7 cellular contexts compared by ENCODE assay signal in genomic region chr6:37696220-37696840, GRCh38. TPM values are rescaled to one million over a fixed set of nuclear protein-coding genes. Genes with fewer than 3 reads are reported as not detected.
A peak's percentile ranks its signal among the peaks of the same experiment; 100 is the strongest.
DNase-seq lines count a peak whose midpoint lies in the region; ATAC-seq, FAIRE-seq and TF ChIP-seq lines count a peak whose summit lies in the region.

No MANE protein-coding gene starts in this region.

- TF ChIP-seq POLR2A in breast epithelium (IDR thresholded peaks at IDR 0.05) (no peak), HepG2 (IDR thresholded peaks at IDR 0.05; ENCODE audit: insufficient read depth in 1 of 2, low read depth in 2 of 2, low read length in 2 of 2) (no peak), stomach (IDR thresholded peaks at IDR 0.05) (no peak)

- H3K4me2 ChIP-seq in SK-N-SH (peak overlapping the region; percentile 98), HepG2 (ENCODE audit: low read depth, low read length) (peak overlapping the region; percentile 89)

- no peaks in the 10 kb centered on the region for H3K27me3 ChIP-seq in SK-N-SH (ENCODE audit: insufficient read depth)
- peaks cover 5 to 36% of the 10 kb centered on the region in 2 donors for H3K27me3 ChIP-seq in breast epithelium
- peaks cover 35 to 87% of the 10 kb centered on the region in 2 experiments for H3K27me3 ChIP-seq in HepG2 (ENCODE audit: control insufficient read depth in 1 of 2, insufficient read depth in 2 of 2, low read length in 2 of 2)
- H3K27me3 ChIP-seq in stomach, result peaks cover 0 to 84% (median 53%) of the 10 kb centered on the region in 3 donors

- 22% methylated on average over 24 of the region's 54 CpGs for WGBS in SK-N-SH (ENCODE audit: low lambda C conversion rate)
- WGBS in HepG2 (ENCODE audit: low lambda C conversion rate), result 24% methylated on average over 16 of the region's 54 CpGs
- WGBS in stomach, 5 donors, result 1% methylated on average over 25 to 54 of the region's 54 CpGs

- no peaks in the 10 kb centered on the region for H3F3A ChIP-seq in SK-N-SH (replicated peaks; ENCODE audit: insufficient read depth)

- H3K27ac ChIP-seq in SK-N-SH (ENCODE audit: low read depth in 2 of 2, low read length in 1 of 2), result no peak overlapping the region
- H3K27ac ChIP-seq in breast epithelium, result peak overlapping the region in 1 of 2 donors; percentile 64
- no peak overlapping the region for H3K27ac ChIP-seq in HepG2 (ENCODE audit: extremely low read length, insufficient read depth, low read length)
- H3K27ac ChIP-seq in stomach, result peak overlapping the region in 2 of 5 donors; percentile 80 to 83

- H3K9me2 ChIP-seq in SK-N-SH, result no peaks in the 10 kb centered on the region

- TF ChIP-seq CTCF in SK-N-SH (IDR thresholded peaks at IDR 0.05) (0 out of 2 replicates have a peak, but pooled peaks have one; percentile 29), breast epithelium (IDR thresholded peaks at IDR 0.05) (no peak), HepG2 (CRISPR knock-in tag; IDR thresholded peaks at IDR 0.05) (no peak), stomach (IDR thresholded peaks at IDR 0.05) (no peak)

- DNase-seq in GM19239 (ENCODE audit: insufficient read length, low spot score) (peak; percentile 38), SK-N-SH (peak; percentile 66), breast epithelium (ENCODE audit: low spot score in 2 of 2) (no peak), HepG2 (ENCODE audit: low spot score) (no peak), stomach (peak; percentile 31), OCI-M1 (lab: John Stamatoyannopoulos, UW) (no peak)

- POLR2A ChIA-PET in SK-N-SH (lab: Yijun Ruan, JAX) (interaction anchor here (0.6 kb wide), 1 partner anchor 298 kb away, joined by 3 read pairs; no protein-coding TSS in a partner anchor), HepG2 (lab: Yijun Ruan, JAX) (no interaction called here)

- no peak for TF ChIP-seq EP300 in SK-N-SH (IDR thresholded peaks at IDR 0.05; ENCODE audit: borderline replicate concordance in 1 of 2, low read depth in 1 of 2, low read length in 1 of 2)
- no peak for TF ChIP-seq EP300 in HepG2 (IDR thresholded peaks at IDR 0.05; ENCODE audit: low read depth in 2 of 2, low read length in 2 of 2)
- TF ChIP-seq EP300 in HepG2 (CRISPR knock-in tag; IDR thresholded peaks at IDR 0.05; ENCODE audit: borderline replicate concordance), result no peak
- TF ChIP-seq EP300 in stomach (IDR thresholded peaks at IDR 0.05), result no peak

- intact Hi-C loops in breast epithelium (cut with DNase I; ENCODE audit: low total_unique reads) (no loop called here), HepG2 (cut with micrococcal nuclease; ENCODE audit: unreplicated experiment) (loop anchor here (10.0 kb wide), 1 partner anchor 318 kb away; no protein-coding TSS in a partner anchor), stomach (cut with DNase I; ENCODE audit: low total_unique reads) (loop anchor here (10.0 kb wide), 2 partner anchors 212 to 372 kb away; no protein-coding TSS in a partner anchor)

- H4K20me1 ChIP-seq in SK-N-SH (ENCODE audit: insufficient read depth), result peaks cover 21% of the 10 kb centered on the region
- H4K20me1 ChIP-seq in HepG2 (ENCODE audit: insufficient read depth, low read length), result peaks cover 9% of the 10 kb centered on the region; the same call in 1 of the 2 replicates

- H3K36me3 ChIP-seq in SK-N-SH (replicated peaks in 1 of 2; ENCODE audit: control insufficient read depth in 1 of 2, insufficient read depth in 2 of 2, low read length in 1 of 2) (no peaks in the 10 kb centered on the region), breast epithelium (no peaks in the 10 kb centered on the region), HepG2 (replicated peaks in 1 of 2; ENCODE audit: control insufficient read depth in 1 of 2, insufficient read depth in 2 of 2, low read length in 2 of 2) (no peaks in the 10 kb centered on the region), stomach (no peaks in the 10 kb centered on the region)

- TF ChIP-seq RAD21 in SK-N-SH (IDR thresholded peaks at IDR 0.05; ENCODE audit: low read length) (no peak), HepG2 (CRISPR knock-in tag; IDR thresholded peaks at IDR 0.05) (no peak)

- no peak for ATAC-seq in HepG2
- no peak for ATAC-seq in GM21528 (IDR thresholded peaks at IDR 0.05; ENCODE audit: low FRiP score, unreplicated experiment)

- H3K9ac ChIP-seq in SK-N-SH (peak overlapping the region; percentile 30; the same call in 1 of the 2 replicates), HepG2 (ENCODE audit: insufficient read depth, low read depth, low read length) (no peak overlapping the region)

- FAIRE-seq in GM19239 (lab: Jason Lieb, UNC), result no peak
- no peak for FAIRE-seq in HepG2 (lab: Jason Lieb, UNC)

- in situ Hi-C loops in HepG2 (cut with HindIII; ENCODE audit: extremely low pct_ligation_motif_present, low pct_unique_long_range_greater_than_20kb), result no loop called here

- H3K4me1 ChIP-seq in SK-N-SH (ENCODE audit: control insufficient read depth in 1 of 2, insufficient read depth in 2 of 2, low read depth in 1 of 2, low read length in 1 of 2), result peaks cover 4 to 25% of the 10 kb centered on the region in 2 experiments; a peak in 3 of 4 replicates
- H3K4me1 ChIP-seq in breast epithelium, result peaks cover 0 to 10% of the 10 kb centered on the region in 2 donors
- H3K4me1 ChIP-seq in HepG2 (ENCODE audit: insufficient read depth, low read length), result peaks cover 37% of the 10 kb centered on the region
- H3K4me1 ChIP-seq in stomach, result peaks cover 31 to 59% (median 44%) of the 10 kb centered on the region in 4 donors

- H2AFZ ChIP-seq in SK-N-SH (ENCODE audit: low read depth) (peak overlapping the region; percentile 78; the same call in 1 of the 2 replicates), HepG2 (ENCODE audit: low read length) (no peak overlapping the region)

- no TSS peak for BruUV-seq in HepG2 (replicated peaks; lab: Mats Ljungman, UMichigan)

- CTCF ChIA-PET in SK-N-SH (lab: Yijun Ruan, JAX), result no interaction called here
- CTCF ChIA-PET in HepG2 (lab: Yijun Ruan, JAX; ENCODE audit: low intra/inter-chr PET ratio, low total read pairs), result no interaction called here

- H3K9me3 ChIP-seq in SK-N-SH (no peaks in the 10 kb centered on the region), breast epithelium (peaks cover 0 to 4% of the 10 kb centered on the region in 2 donors), HepG2 (ENCODE audit: low read length) (no peaks in the 10 kb centered on the region), stomach (no peaks in the 10 kb centered on the region)

- H3K79me2 ChIP-seq in SK-N-SH (ENCODE audit: insufficient read depth) (no peaks in the 10 kb centered on the region), HepG2 (ENCODE audit: insufficient read depth, low read length) (no peaks in the 10 kb centered on the region)

- peak overlapping the region; percentile 69 to 89 for H3K4me3 ChIP-seq in SK-N-SH (ENCODE audit: low read depth in 2 of 2, low read length in 1 of 2)
- peak overlapping the region; percentile 63 to 94 (median 69) for H3K4me3 ChIP-seq in breast epithelium
- peak overlapping the region in 1 of 3 experiments; percentile 76; a peak in 1 of 6 replicates for H3K4me3 ChIP-seq in HepG2 (replicated peaks in 1 of 3; ENCODE audit: insufficient read depth in 1 of 3, low read depth in 2 of 3, low read length in 3 of 3)
- H3K4me3 ChIP-seq in stomach, result peak overlapping the region; percentile 57 to 92 (median 78)

TF ChIP-seq in SK-N-SH, 30 proteins besides CTCF, POLR2A, EP300 and RAD21 (continues in another document):
- TF ChIP-seq MXI1 (IDR thresholded peaks at IDR 0.05; ENCODE audit: low read depth, low read length) (peak; percentile 51; the same call in 1 of the 2 replicates), CHD2 (IDR thresholded peaks at IDR 0.05; ENCODE audit: low read length, partially characterized antibody) (no peak), TAF1 (IDR thresholded peaks at IDR 0.05; ENCODE audit: borderline replicate concordance, low read depth, low read length) (no peak), FOXJ3 (CRISPR knock-in tag; IDR thresholded peaks at IDR 0.05) (no peak)

TF ChIP-seq in HepG2, 621 proteins besides CTCF, POLR2A, EP300 and RAD21 (continues in another document):
- peak; percentile 75; the same call in 1 of the 2 replicates for TF ChIP-seq EZH2 (conservative IDR thresholded peaks at IDR 0.05; ENCODE audit: low read depth, low read length)
- 0 out of 2 replicates have a peak, but pooled peaks have one; percentile 29 for TF ChIP-seq ZFP90 (CRISPR knock-in tag; IDR thresholded peaks at IDR 0.05; ENCODE audit: borderline replicate concordance)
- no peak for TF ChIP-seq LBX2 (CRISPR knock-in tag; IDR thresholded peaks at IDR 0.05; ENCODE audit: borderline replicate concordance)

RNA-seq across cellular contexts. Expression of gene MDGA1, which starts 1.4 kb away (rescaled TPM):
- polyA plus RNA-seq in SK-N-SH (2012; rRNA removed) (4.4 and 5.1 TPM in 2 replicates), HepG2 (2011; rRNA removed) (under 0.01 TPM in 1 of 2 replicates, not detected in the other), stomach (1 to 10 TPM in 1 of 3 donors, under 1 TPM in 2; 0.46 to 1.1 (median 0.68) TPM)
- polyA plus RNA-seq in SK-N-SH (2012; cell fraction: cytosol; rRNA removed), result 1.5 and 2.0 TPM in 2 replicates
- 9.9 and 16.9 TPM in 2 replicates for polyA plus RNA-seq in SK-N-SH (2012; cell fraction: nucleus; rRNA removed)
- total RNA-seq in breast epithelium (1 to 10 TPM; 1.6 to 4.3 (median 4.3) TPM), HepG2 (2016; rRNA removed; fragmentation: Illumina TruSeq; extraction: Trizol) (not detected in 2 replicates), stomach (1 to 10 TPM in 4 of 5 donors, under 1 TPM in 1; 0.58 to 4.5 (median 2.9) TPM)
- not detected in 2 replicates for total RNA-seq in HepG2 (2016; cell fraction: cytosol; rRNA removed; fragmentation: Illumina TruSeq; extraction: Trizol; ENCODE audit: low read depth)
- total RNA-seq in HepG2 (2016; cell fraction: insoluble cytoplasmic fraction; rRNA removed; fragmentation: Illumina TruSeq; extraction: Trizol), result not detected in 2 replicates
- total RNA-seq in HepG2 (2016; cell fraction: membrane; rRNA removed; fragmentation: Illumina TruSeq; extraction: Trizol), result not detected in 2 replicates
- total RNA-seq in HepG2 (2016; cell fraction: nucleus; rRNA removed; fragmentation: Illumina TruSeq; extraction: Trizol), result not detected in 2 replicates
- 0.12 TPM in 1 of 2 replicates, not detected in the other for polyA plus RNA-seq in HepG2 (2011; cell fraction: cytosol; rRNA removed)
- 0.05 TPM in 1 of 2 replicates, not detected in the other for polyA plus RNA-seq in HepG2 (2011; cell fraction: nucleus; rRNA removed)
- polyA plus RNA-seq in HepG2 (2012), result not detected in 2 replicates
- polyA plus RNA-seq in HepG2 (2016; cell fraction: cytosol; fragmentation: Illumina TruSeq; extraction: Trizol; ENCODE audit: low read depth), result not detected in 2 replicates
- not detected in 2 replicates for polyA plus RNA-seq in HepG2 (2016; cell fraction: insoluble cytoplasmic fraction; fragmentation: Illumina TruSeq; extraction: Trizol; ENCODE audit: low read depth)
- not detected in 2 replicates for polyA plus RNA-seq in HepG2 (2016; cell fraction: membrane; fragmentation: Illumina TruSeq; extraction: Trizol; ENCODE audit: low read depth)
- polyA plus RNA-seq in HepG2 (2016; cell fraction: nucleus; fragmentation: Illumina TruSeq; extraction: Trizol; ENCODE audit: insufficient read depth, low read depth), result not detected in 2 replicates
- 0.44 TPM in 1 of 2 replicates, not detected in the other for polyA minus RNA-seq in HepG2 (2011; rRNA and poly(A)+ RNA removed; ENCODE audit: low replicate concordance)
- polyA minus RNA-seq in HepG2 (2011; cell fraction: cytosol; rRNA and poly(A)+ RNA removed), result not detected in 2 replicates
- not detected in 2 replicates for polyA minus RNA-seq in HepG2 (2011; cell fraction: nucleus; rRNA and poly(A)+ RNA removed)

Comparison
In these comparisons a context has a peak if more than half of its experiments do, and no peak if none do; other contexts are left out.
1. DNase-seq: peak in GM19239 (single experiment), SK-N-SH (single experiment) and stomach (single experiment); none in breast epithelium (0 of 2), HepG2 (single experiment) and OCI-M1 (single experiment).